Comparison of ENCODE assay signal across 19 cellular contexts in genomic region chr6:139409026-139409425, GRCh38. TPM values are rescaled to one million over a fixed set of nuclear protein-coding genes. Genes with fewer than 3 reads are reported as not detected.
DNase-seq lines count a peak whose midpoint lies in the region; ATAC-seq and TF ChIP-seq lines count a peak whose summit lies in the region.
"Had no signal": no experiment of that assay in that cellular context is flagged by ENCODE, and none has a peak within 500 bp of the region (broad histone marks: within the 10 kb centered on the region; RNA-seq: fewer than 3 reads in every experiment).

No MANE protein-coding gene starts in this region.

- peak; percentile 18 for DNase-seq in ELF-1 (ENCODE audit: low read depth, low spot score)
- peak; percentile 14 for DNase-seq in amniotic stem cell (lab: John Stamatoyannopoulos, UW)
- no peak for DNase-seq in NK-92 treated with Interleukin-12 subunit alpha and Interleukin-12 subunit beta, amount 100 ng/mL, for 24 hours (lab: John Stamatoyannopoulos, UW)
- no peak for DNase-seq in activated T-cell treated with anti-CD3 and anti-CD28 coated beads, Interleukin-2, amount 50 U/mL, for 4 hours
- DNase-seq in stimulated activated effector memory CD8-positive, alpha-beta T cell treated with anti-CD3 and anti-CD28 coated beads, Interleukin-12 subunit alpha, Interleukin-12 subunit beta, amount 100 ng/mL, for 72 hours (ENCODE audit: low spot score in 2 of 2): no peak
- no peak for DNase-seq in CD1c-positive myeloid dendritic cell (ENCODE audit: extremely low spot score)
- DNase-seq: activated T-cell treated with anti-CD3 and anti-CD28 coated beads, Interleukin-2, amount 50 U/mL, for 48 hours; adrenal gland; Calu3; gastrocnemius medialis; HCEC 1CT; NCI-H1694; retina; RPMI8226; stimulated activated naive B cell treated with anti-CD40 and anti-IgM and Interleukin-4, amounts not matched to agents 10 μg/mL and 1 μg/mL and 100 μg/mL, for 72 hours had no signal

- peaks cover 5% of the 10 kb centered on the region for H3K27me3 Mint-ChIP-seq in activated T-cell treated with anti-CD3 and anti-CD28 coated beads, Interleukin-2, amount 50 U/mL, for 4 hours (ENCODE audit: low read depth)

- no peak for TF ChIP-seq CTCF in gastroesophageal sphincter (IDR thresholded peaks at IDR 0.05)

- no peaks in the 10 kb centered on the region for H3K36me3 ChIP-seq in gastroesophageal sphincter
- H3K36me3 ChIP-seq in skeletal muscle satellite cell (ENCODE audit: insufficient read depth, low read length): no peaks in the 10 kb centered on the region
- H3K36me3 ChIP-seq: adrenal gland, gastrocnemius medialis, vagina had no signal

- no peak overlapping the region for H3K4me3 ChIP-seq in gastroesophageal sphincter
- H3K4me3 ChIP-seq in skeletal muscle satellite cell (ENCODE audit: low read length): no peak overlapping the region
- H3K4me3 ChIP-seq: adrenal gland, gastrocnemius medialis, vagina had no signal

- H3K4me1 Mint-ChIP-seq in activated T-cell treated with anti-CD3 and anti-CD28 coated beads, Interleukin-2, amount 50 U/mL, for 4 hours (ENCODE audit: low read depth): no peaks in the 10 kb centered on the region
- H3K4me1 Mint-ChIP-seq in stimulated activated effector memory CD8-positive, alpha-beta T cell treated with anti-CD3 and anti-CD28 coated beads, Interleukin-12 subunit alpha, Interleukin-12 subunit beta, amount 100 ng/mL, for 72 hours: no peaks in the 10 kb centered on the region
- H3K4me1 Mint-ChIP-seq: stimulated activated naive B cell treated with anti-CD40 and anti-IgM and Interleukin-4, amounts not matched to agents 10 μg/mL and 1 μg/mL and 100 μg/mL, for 72 hours had no signal

- 20 to 66% methylated on average over 1 to 4 of the region's 4 CpGs for WGBS in gastroesophageal sphincter (ENCODE audit: low coverage in 1 of 2), 2 donors

- peak; percentile 38 for ATAC-seq in gastroesophageal sphincter
- no peak for ATAC-seq in activated T-cell treated with anti-CD3 and anti-CD28 coated beads, Interleukin-2, amount 50 U/mL, for 4 hours
- no peak for ATAC-seq in stimulated activated effector memory CD8-positive, alpha-beta T cell treated with anti-CD3 and anti-CD28 coated beads, Interleukin-12 subunit alpha, Interleukin-12 subunit beta, amount 100 ng/mL, for 72 hours
- ATAC-seq: gastrocnemius medialis; stimulated activated naive B cell treated with anti-CD40 and anti-IgM and Interleukin-4, amounts not matched to agents 10 μg/mL and 1 μg/mL and 100 μg/mL, for 72 hours had no signal

- H3K9ac ChIP-seq in skeletal muscle satellite cell (ENCODE audit: low read depth, low read length): peak overlapping the region; percentile 69
- H3K9ac ChIP-seq: KMS-11 had no signal

- TF ChIP-seq EP300 in gastroesophageal sphincter (IDR thresholded peaks at IDR 0.05): no peak

- H3K27ac ChIP-seq in gastroesophageal sphincter: peak overlapping the region in 2 of 4 donors; percentile 22 to 46
- H3K27ac ChIP-seq: adrenal gland, gastrocnemius medialis, KMS-11, vagina had no signal

- H3K4me2 ChIP-seq in skeletal muscle satellite cell (ENCODE audit: low read length): no peak overlapping the region
- H3K4me2 ChIP-seq: KMS-11 had no signal

- H3K9me3 Mint-ChIP-seq in activated T-cell treated with anti-CD3 and anti-CD28 coated beads, Interleukin-2, amount 50 U/mL, for 4 hours: no peaks in the 10 kb centered on the region
- no peaks in the 10 kb centered on the region for H3K9me3 Mint-ChIP-seq in stimulated activated effector memory CD8-positive, alpha-beta T cell treated with anti-CD3 and anti-CD28 coated beads, Interleukin-12 subunit alpha, Interleukin-12 subunit beta, amount 100 ng/mL, for 72 hours

- no peaks in the 10 kb centered on the region for H3K36me3 Mint-ChIP-seq in activated T-cell treated with anti-CD3 and anti-CD28 coated beads, Interleukin-2, amount 50 U/mL, for 4 hours (ENCODE audit: insufficient read depth)
- H3K36me3 Mint-ChIP-seq in stimulated activated effector memory CD8-positive, alpha-beta T cell treated with anti-CD3 and anti-CD28 coated beads, Interleukin-12 subunit alpha, Interleukin-12 subunit beta, amount 100 ng/mL, for 72 hours: no peaks in the 10 kb centered on the region
- H3K36me3 Mint-ChIP-seq: stimulated activated naive B cell treated with anti-CD40 and anti-IgM and Interleukin-4, amounts not matched to agents 10 μg/mL and 1 μg/mL and 100 μg/mL, for 72 hours had no signal

- H3K27me3 ChIP-seq in gastroesophageal sphincter (no peaks in the 10 kb centered on the region), skeletal muscle satellite cell (ENCODE audit: control insufficient read depth, insufficient read depth, low read length) (no peaks in the 10 kb centered on the region)
- H3K27me3 ChIP-seq: adrenal gland, gastrocnemius medialis, vagina had no signal

- H3K9me3 ChIP-seq in gastroesophageal sphincter: no peaks in the 10 kb centered on the region
- no peaks in the 10 kb centered on the region for H3K9me3 ChIP-seq in skeletal muscle satellite cell (replicated peaks; ENCODE audit: low read length)
- H3K9me3 ChIP-seq: adrenal gland, gastrocnemius medialis, vagina had no signal

- TF ChIP-seq POLR2A in gastroesophageal sphincter (IDR thresholded peaks at IDR 0.05): no peak

- no peak overlapping the region for H3K4me3 Mint-ChIP-seq in activated T-cell treated with anti-CD3 and anti-CD28 coated beads, Interleukin-2, amount 50 U/mL, for 4 hours
- H3K4me3 Mint-ChIP-seq in stimulated activated effector memory CD8-positive, alpha-beta T cell treated with anti-CD3 and anti-CD28 coated beads, Interleukin-12 subunit alpha, Interleukin-12 subunit beta, amount 100 ng/mL, for 72 hours: no peak overlapping the region
- H3K4me3 Mint-ChIP-seq: stimulated activated naive B cell treated with anti-CD40 and anti-IgM and Interleukin-4, amounts not matched to agents 10 μg/mL and 1 μg/mL and 100 μg/mL, for 72 hours had no signal

- no peak overlapping the region for H3K27ac Mint-ChIP-seq in stimulated activated effector memory CD8-positive, alpha-beta T cell treated with anti-CD3 and anti-CD28 coated beads, Interleukin-12 subunit alpha, Interleukin-12 subunit beta, amount 100 ng/mL, for 72 hours
- H3K27ac Mint-ChIP-seq: stimulated activated naive B cell treated with anti-CD40 and anti-IgM and Interleukin-4, amounts not matched to agents 10 μg/mL and 1 μg/mL and 100 μg/mL, for 72 hours had no signal

- H3K4me1 ChIP-seq in gastroesophageal sphincter (peaks cover 0 to 8% (median 0%) of the 10 kb centered on the region in 3 donors), skeletal muscle satellite cell (ENCODE audit: control insufficient read depth, insufficient read depth, low read length) (peaks cover 30% of the 10 kb centered on the region)
- H3K4me1 ChIP-seq: adrenal gland, gastrocnemius medialis, vagina had no signal

RNA-seq across cellular contexts. Expression of gene CITED2, which starts 34.6 kb away (rescaled TPM):
- total RNA-seq in gastroesophageal sphincter: 100 to 1,000 TPM; 103 to 553 (median 336) TPM
- 85.2 and 86.9 TPM in 2 replicates for total RNA-seq in skeletal muscle satellite cell (2012; rRNA removed)
- 10 to 100 TPM; 35.3 to 61.8 (median 54.1) TPM for total RNA-seq in activated T-cell treated with anti-CD3 and anti-CD28 coated beads, Interleukin-2, amount 50 U/mL, for 4 hours

Comparison
In these comparisons a context has a peak if more than half of its experiments do, and no peak if none do; other contexts are left out.
1. DNase-seq: peak in ELF-1 (single experiment) and amniotic stem cell (single experiment); none in NK-92 treated with Interleukin-12 subunit alpha and Interleukin-12 subunit beta, amount 100 ng/mL, for 24 hours (single experiment), activated T-cell treated with anti-CD3 and anti-CD28 coated beads, Interleukin-2, amount 50 U/mL, for 4 hours (single experiment), stimulated activated effector memory CD8-positive, alpha-beta T cell treated with anti-CD3 and anti-CD28 coated beads, Interleukin-12 subunit alpha, Interleukin-12 subunit beta, amount 100 ng/mL, for 72 hours (0 of 2) and CD1c-positive myeloid dendritic cell (single experiment).